Comparison of ENCODE assay signal across 8 cellular contexts in the genomic region with DNA sequence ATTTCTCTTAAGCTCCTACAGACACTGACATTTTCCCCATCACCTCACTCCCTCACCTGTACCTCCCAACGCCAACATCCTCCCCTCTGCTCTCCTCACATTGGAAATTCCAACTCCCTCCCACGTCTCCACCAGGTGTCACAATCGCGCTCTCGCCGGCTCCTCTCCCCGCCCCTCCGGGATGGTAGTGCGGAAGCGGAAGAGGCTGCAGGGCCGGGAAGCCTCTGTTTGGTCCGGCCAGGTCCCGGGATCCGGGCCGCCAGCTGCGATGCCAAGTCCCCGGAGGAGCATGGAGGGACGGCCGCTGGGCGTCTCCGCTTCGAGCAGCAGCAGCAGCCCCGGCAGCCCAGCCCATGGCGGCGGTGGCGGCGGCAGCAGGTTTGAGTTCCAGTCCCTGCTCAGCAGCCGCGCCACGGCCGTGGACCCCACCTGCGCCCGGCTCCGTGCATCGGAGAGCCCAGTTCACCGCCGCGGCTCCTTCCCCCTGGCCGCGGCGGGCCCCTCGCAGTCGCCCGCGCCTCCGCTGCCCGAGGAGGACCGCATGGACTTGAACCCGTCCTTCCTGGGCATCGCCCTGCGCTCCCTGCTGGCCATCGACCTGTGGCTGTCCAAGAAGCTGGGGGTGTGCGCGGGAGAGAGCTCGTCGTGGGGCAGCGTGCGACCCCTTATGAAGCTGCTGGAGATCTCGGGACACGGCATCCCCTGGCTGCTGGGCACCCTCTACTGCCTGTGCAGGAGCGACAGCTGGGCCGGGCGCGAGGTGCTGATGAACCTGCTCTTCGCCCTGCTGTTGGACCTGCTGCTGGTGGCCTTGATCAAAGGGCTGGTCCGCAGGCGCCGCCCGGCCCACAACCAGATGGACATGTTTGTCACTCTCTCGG. TPM values are rescaled to one million over a fixed set of nuclear protein-coding genes. Genes with fewer than 3 reads are reported as not detected.
DNase-seq lines count a peak whose midpoint lies in the region; ATAC-seq, FAIRE-seq and TF ChIP-seq lines count a peak whose summit lies in the region.

A gene (plus strand): TSS at position 187 of the 881 bp plus-strand sequence. CDS start 82 bp downstream, at position 269.

- FAIRE-seq in bronchial epithelial cell (lab: Jason Lieb, UNC): no peak

- CTCF ChIA-PET in AG04449 (lab: Yijun Ruan, JAX): interaction anchor here (0.7 to 1.8 kb wide), 13 partner anchors 10 to 938 kb away, joined by 3 to 9 read pairs (median 3); a partner anchor contains a TSS

- peak; percentile 77 for TF ChIP-seq CTCF in AG04449 (IDR thresholded peaks at IDR 0.05; ENCODE audit: insufficient read depth, low read length, missing control alignments)
- TF ChIP-seq CTCF in VCaP (conservative IDR thresholded peaks at IDR 0.05): peak; percentile 81
- TF ChIP-seq CTCF in bronchial epithelial cell (IDR thresholded peaks at IDR 0.05; ENCODE audit: insufficient read depth, low read length, severe bottlenecking): peak; percentile 55
- peak; percentile 4 for TF ChIP-seq CTCF in smooth muscle cell (IDR thresholded peaks at IDR 0.05; ENCODE audit: borderline replicate concordance, insufficient read depth, poor library complexity, severe bottlenecking)

- H3K27ac ChIP-seq in VCaP: peak within 1 kb of the TSS; percentile 95
- no peak within 1 kb of the TSS for H3K27ac ChIP-seq in smooth muscle cell (ENCODE audit: low read depth)

- H4K20me1 ChIP-seq in smooth muscle cell (ENCODE audit: low read depth): no peaks in the 10 kb centered on the region

- H3K9ac ChIP-seq in smooth muscle cell (ENCODE audit: low read depth): peak within 1 kb of the TSS; percentile 56

- no peaks in the 10 kb centered on the region for H3K79me2 ChIP-seq in smooth muscle cell (ENCODE audit: low read depth)

- ATAC-seq in GM18858 (IDR thresholded peaks at IDR 0.05; ENCODE audit: unreplicated experiment) (peak; percentile 63), HG03060 (IDR thresholded peaks at IDR 0.05; ENCODE audit: low read depth, unreplicated experiment) (peak; percentile 63)

- H3K9me3 ChIP-seq in smooth muscle cell (replicated peaks; ENCODE audit: low read depth): no peaks in the 10 kb centered on the region

- WGBS in smooth muscle cell (ENCODE audit: low lambda C conversion rate): 1% methylated on average over 61 of the region's 70 CpGs

- POLR2A ChIA-PET in AG04449 (lab: Yijun Ruan, JAX): interaction anchor here (0.6 kb wide), 2 partner anchors 12 to 322 kb away, joined by 3 to 5 read pairs; no protein-coding TSS in a partner anchor

- H3K27me3 ChIP-seq in bronchial epithelial cell (ENCODE audit: control insufficient read depth, insufficient read depth, low read length) (no peaks in the 10 kb centered on the region), smooth muscle cell (ENCODE audit: low read depth) (peaks cover 1% of the 10 kb centered on the region)

- peak within 1 kb of the TSS; percentile 98 for H2AFZ ChIP-seq in smooth muscle cell (ENCODE audit: low read depth)

- peaks cover 13% of the 10 kb centered on the region for H3K4me1 ChIP-seq in smooth muscle cell (ENCODE audit: low read depth)

- H3K4me2 ChIP-seq in smooth muscle cell: peak within 1 kb of the TSS; percentile 95

- peaks cover 17% of the 10 kb centered on the region for H3F3A ChIP-seq in smooth muscle cell (ENCODE audit: low read depth)

- no peak for DNase-seq in AG04449 (ENCODE audit: low read depth, low spot score)
- peak; percentile 94 for DNase-seq in NCI-H2107 treated with DMSO at 0.1 percent for 48 hours (lab: John Stamatoyannopoulos, UW; ENCODE audit: unreplicated experiment)
- DNase-seq in bronchial epithelial cell (ENCODE audit: low read depth): peak; percentile 87
- DNase-seq in iPS-NIHi11 (ENCODE audit: low spot score): peak; percentile 93
- peak; percentile 28 for DNase-seq in smooth muscle cell (lab: John Stamatoyannopoulos, UW; ENCODE audit: unreplicated experiment)

- H3K4me3 ChIP-seq in AG04449 (ENCODE audit: low read depth, low read length) (peak within 1 kb of the TSS; percentile 79), bronchial epithelial cell (ENCODE audit: low read depth, low read length) (peak within 1 kb of the TSS; percentile 84), smooth muscle cell (peak within 1 kb of the TSS; percentile 80)

- H3K36me3 ChIP-seq in bronchial epithelial cell (ENCODE audit: control insufficient read depth, insufficient read depth, low read length) (no peaks in the 10 kb centered on the region), smooth muscle cell (ENCODE audit: low read depth) (no peaks in the 10 kb centered on the region)

RNA-seq across cellular contexts. Expression of the gene that starts here (rescaled TPM):
- total RNA-seq in bronchial epithelial cell (5.9 and 6.1 TPM in 2 replicates), smooth muscle cell (5.4 and 6.2 TPM in 2 replicates)
- 2.6 and 2.7 TPM in 2 replicates for polyA plus RNA-seq in smooth muscle cell

Comparison
In these comparisons a context has a peak if more than half of its experiments do, and no peak if none do; other contexts are left out.
1. CTCF ChIP-seq: peak in every context shown above with its lines; median percentile 81 in VCaP; 77 in AG04449; 55 in bronchial epithelial cell; 4 in smooth muscle cell.